Comparison of ENCODE assay signal across 19 cellular contexts in genomic region chr22:36079041-36079440, GRCh38.
"Had no signal": no experiment of that assay in that cellular context is flagged by ENCODE, and none has a peak within 500 bp of the region (broad histone marks: within the 10 kb centered on the region; RNA-seq: fewer than 3 reads in every experiment).

No MANE protein-coding gene starts in this region.

- ATAC-seq: gastrocnemius medialis; left ventricle myocardium superior; naive thymus-derived CD8-positive, alpha-beta T cell; stimulated activated naive CD8-positive, alpha-beta T cell treated with anti-CD3 and anti-CD28 coated beads, Interleukin-15, Interleukin-2, amounts not matched to agents 100 U/mL and 50 U/mL, for 24 hours; T-helper 17 cell had no signal

- H3K27me3 ChIP-seq: breast epithelium, esophagus squamous epithelium, gastrocnemius medialis, sigmoid colon, upper lobe of left lung had no signal

- DNase-seq: activated CD4-positive, alpha-beta memory T cell treated with anti-CD3 and anti-CD28 coated beads, Interleukin-2, amount 10 ng/mL, durations not matched to agents 7 days and 5 days; activated CD4-positive, alpha-beta T cell treated with anti-CD3 and anti-CD28 coated beads for 48 hours; activated CD4-positive, CD25-positive, alpha-beta regulatory T cell; amniotic stem cell; cortex of kidney; endodermal cell; esophagus squamous epithelium; gastrocnemius medialis; head of caudate nucleus; hypothalamus; left ventricle myocardium superior; naive thymus-derived CD8-positive, alpha-beta T cell; retina; sigmoid colon; stimulated activated CD4-positive, alpha-beta T cell treated with anti-CD3 and anti-CD28 coated beads, Interleukin-4, amount 100 ng/mL, for 1 hour; stimulated activated naive CD8-positive, alpha-beta T cell treated with anti-CD3 and anti-CD28 coated beads, Interleukin-15, Interleukin-2, amounts not matched to agents 100 U/mL and 50 U/mL, for 24 hours; T-helper 17 cell; upper lobe of left lung had no signal

- H3K4me3 ChIP-seq: breast epithelium, esophagus squamous epithelium, gastrocnemius medialis, sigmoid colon, upper lobe of left lung had no signal

- H3K4me1 ChIP-seq: breast epithelium, esophagus squamous epithelium, gastrocnemius medialis, upper lobe of left lung had no signal

- H3K9me3 ChIP-seq: breast epithelium, esophagus squamous epithelium, gastrocnemius medialis, sigmoid colon, upper lobe of left lung had no signal

- H3K36me3 ChIP-seq: breast epithelium, esophagus squamous epithelium, gastrocnemius medialis, sigmoid colon, upper lobe of left lung had no signal

- H3K27ac ChIP-seq: esophagus squamous epithelium, gastrocnemius medialis, upper lobe of left lung had no signal
